In the genomic region with DNA sequence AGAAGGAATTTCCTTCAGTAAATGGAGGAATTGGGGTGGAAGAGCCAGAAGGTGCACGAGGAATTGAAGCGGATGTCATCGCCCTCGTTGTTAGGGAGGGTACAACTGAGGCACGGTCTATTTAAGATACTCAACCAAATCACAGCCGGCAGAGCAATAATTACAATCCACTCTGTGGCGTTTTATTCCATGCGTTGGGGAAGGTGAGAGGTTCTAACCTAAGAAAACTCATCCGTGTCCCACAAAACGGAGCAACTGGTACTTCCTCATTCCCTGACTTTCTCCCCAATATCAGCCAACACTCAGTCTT, we compare ENCODE assay signal across 1 cellular context.
TF ChIP-seq lines count a peak whose summit lies in the region.

No MANE protein-coding gene starts in this region.

TF ChIP-seq in H1, 55 proteins besides CTCF, POLR2A, EP300 and RAD21:
- TF ChIP-seq RNF2 (IDR thresholded peaks at IDR 0.05; ENCODE audit: borderline replicate concordance, low read depth, low read length, missing control alignments, poor library complexity, severe bottlenecking) (no peak), CREB1 (IDR thresholded peaks at IDR 0.05) (no peak), PHF8 (conservative IDR thresholded peaks at IDR 0.05; ENCODE audit: low read depth, low read length) (peak; percentile 11; the same call in 1 of the 2 replicates), CEBPB (IDR thresholded peaks at IDR 0.05; ENCODE audit: low read depth, low read length) (no peak), KDM5A (IDR thresholded peaks at IDR 0.05; ENCODE audit: low read length) (no peak), BACH1 (IDR thresholded peaks at IDR 0.05; ENCODE audit: low read length) (no peak), BRCA1 (IDR thresholded peaks at IDR 0.05; ENCODE audit: low read depth, low read length) (no peak), CHD2 (IDR thresholded peaks at IDR 0.05; ENCODE audit: low read length) (no peak), CBX5 (IDR thresholded peaks at IDR 0.05; ENCODE audit: low read depth, low read length) (no peak)
- TF ChIP-seq, protein P1, sequence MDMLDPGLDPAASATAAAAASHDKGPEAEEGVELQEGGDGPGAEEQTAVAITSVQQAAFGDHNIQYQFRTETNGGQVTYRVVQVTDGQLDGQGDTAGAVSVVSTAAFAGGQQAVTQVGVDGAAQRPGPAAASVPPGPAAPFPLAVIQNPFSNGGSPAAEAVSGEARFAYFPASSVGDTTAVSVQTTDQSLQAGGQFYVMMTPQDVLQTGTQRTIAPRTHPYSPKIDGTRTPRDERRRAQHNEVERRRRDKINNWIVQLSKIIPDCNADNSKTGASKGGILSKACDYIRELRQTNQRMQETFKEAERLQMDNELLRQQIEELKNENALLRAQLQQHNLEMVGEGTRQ (IDR thresholded peaks at IDR 0.05; ENCODE audit: low read length): 0 out of 2 replicates have a peak, but pooled peaks have one; percentile 6
